ENCODE assay signal across 28 cellular contexts in the genomic region with DNA sequence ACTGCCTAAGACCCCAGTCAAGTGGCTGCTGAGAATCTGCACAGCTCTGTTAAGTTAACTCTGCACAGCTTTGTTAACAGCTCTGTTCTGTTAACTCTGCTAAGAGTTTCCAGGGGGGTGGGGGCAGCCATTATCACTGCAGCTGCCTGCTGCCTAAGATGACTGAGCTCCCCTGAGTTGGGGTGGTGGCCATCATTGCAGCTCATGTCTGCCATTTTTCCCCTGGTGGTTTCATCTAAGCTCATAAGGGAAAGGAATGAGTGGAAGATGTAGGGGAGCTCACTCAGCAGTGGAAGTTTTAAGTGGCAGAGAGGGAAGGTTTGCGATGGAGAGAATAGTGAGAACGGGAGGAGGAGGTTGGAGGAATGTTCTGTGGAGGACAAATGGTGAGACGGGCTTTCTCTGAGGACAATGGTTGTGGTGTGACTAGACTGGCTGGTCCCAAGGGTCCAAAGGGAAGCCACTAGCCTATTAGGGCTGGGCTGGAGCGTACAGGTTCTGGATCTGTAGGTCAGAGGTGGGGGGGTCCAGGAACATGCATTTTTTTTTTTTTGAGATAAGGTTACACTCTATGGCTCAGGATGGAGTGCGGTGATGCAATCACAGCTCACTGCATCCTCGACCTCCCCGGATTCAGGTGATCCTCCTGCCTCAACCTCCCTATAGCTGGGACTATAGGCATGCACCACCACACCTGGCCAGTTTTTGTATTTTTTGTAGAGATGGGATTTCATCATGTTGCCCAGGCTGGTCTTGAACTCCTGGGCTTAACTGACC. TPM values are rescaled to one million over a fixed set of nuclear protein-coding genes. Genes with fewer than 3 reads are reported as not detected.
"Had no signal": no experiment of that assay in that cellular context is flagged by ENCODE, and none has a peak within 500 bp of the region (broad histone marks: within the 10 kb centered on the region; RNA-seq: fewer than 3 reads in every experiment).

No MANE protein-coding gene starts in this region.

- H3K9me3 ChIP-seq: adrenal gland, breast epithelium had no signal

- H3K27ac ChIP-seq: adrenal gland, breast epithelium had no signal

- H3K4me1 ChIP-seq: adrenal gland, breast epithelium had no signal

- H3K27me3 ChIP-seq: adrenal gland, breast epithelium had no signal

- H3K9me3 Mint-ChIP-seq: activated naive CD4-positive, alpha-beta T cell treated with anti-CD3 and anti-CD28 coated beads for 36 hours; activated T-helper 17 cell treated with anti-CD3 and anti-CD28 coated beads, Interleukin-2, amount 50 U/mL, for 72 hours had no signal

- H3K4me1 Mint-ChIP-seq: activated T-helper 17 cell treated with anti-CD3 and anti-CD28 coated beads, Interleukin-2, amount 50 U/mL, for 72 hours had no signal

- H3K36me3 ChIP-seq: adrenal gland, breast epithelium had no signal

- H3K27me3 Mint-ChIP-seq: activated naive CD8-positive, alpha-beta T cell; activated T-helper 17 cell treated with anti-CD3 and anti-CD28 coated beads, Interleukin-2, amount 50 U/mL, for 72 hours; T-helper 17 cell had no signal

- H3K27ac Mint-ChIP-seq: activated naive CD4-positive, alpha-beta T cell treated with anti-CD3 and anti-CD28 coated beads for 36 hours; activated naive CD8-positive, alpha-beta T cell; activated T-helper 17 cell treated with anti-CD3 and anti-CD28 coated beads, Interleukin-2, amount 50 U/mL, for 72 hours; T-helper 17 cell; WTC11 had no signal

- ATAC-seq: activated T-helper 17 cell treated with anti-CD3 and anti-CD28 coated beads, Interleukin-2, amount 50 U/mL, for 72 hours; T-helper 17 cell; WTC11 had no signal

- DNase-seq: activated CD4-positive, CD25-positive, alpha-beta regulatory T cell treated with anti-CD3 and anti-CD28 coated beads, Interleukin-2, amount 50 U/mL, for 72 hours; activated gamma-delta T cell; activated naive CD4-positive, alpha-beta T cell treated with anti-CD3 and anti-CD28 coated beads for 36 hours; activated T-cell treated with anti-CD3 and anti-CD28 coated beads for 4 hours; activated T-cell treated with anti-CD3 and anti-CD28 coated beads, Interleukin-2, amount 50 U/mL, for 48 hours; adrenal gland; anterior cingulate cortex; caudate nucleus; Kasumi-1; KBM-7; NCI-H1048; NCI-H146; NCI-H187 treated with DMSO at 0.1 percent for 48 hours; NCI-H2081 treated with DMSO at 0.1 percent for 48 hours; NCI-H446; NCI-H524; NCI-H774; SIG-M5; T-helper 17 cell; T-helper 9 cell had no signal

- H3K36me3 Mint-ChIP-seq: WTC11 had no signal

- H3K4me3 Mint-ChIP-seq: activated naive CD4-positive, alpha-beta T cell treated with anti-CD3 and anti-CD28 coated beads for 36 hours; activated naive CD8-positive, alpha-beta T cell; activated T-helper 17 cell treated with anti-CD3 and anti-CD28 coated beads, Interleukin-2, amount 50 U/mL, for 72 hours; T-helper 17 cell; WTC11 had no signal

- H3K4me3 ChIP-seq: adrenal gland, breast epithelium had no signal

RNA-seq across cellular contexts. Expression of a gene that starts 13.5 kb away (rescaled TPM):
- total RNA-seq: activated CD8-positive, alpha-beta memory T cell treated with anti-CD3 and anti-CD28 coated beads for 36 hours; activated naive CD4-positive, alpha-beta T cell treated with anti-CD3 and anti-CD28 coated beads for 36 hours; activated T-helper 17 cell treated with anti-CD3 and anti-CD28 coated beads, Interleukin-2, amount 50 U/mL, for 72 hours; adrenal gland; breast epithelium; cerebellum; OCI-LY7; RPMI7951; T-helper 17 cell; WTC11 had no signal
- polyA plus RNA-seq: adrenal gland had no signal
